ENCODE assay signal across 8 cellular contexts in genomic region chrX:111869639-111870034, GRCh38. TPM values are rescaled to one million over a fixed set of nuclear protein-coding genes. Genes with fewer than 3 reads are reported as not detected.
DNase-seq lines count a peak whose midpoint lies in the region; ATAC-seq, FAIRE-seq and TF ChIP-seq lines count a peak whose summit lies in the region.

No MANE protein-coding gene starts in this region.

- no peak overlapping the region for H3K23ac ChIP-seq in IMR-90 (ENCODE audit: low read depth, low read length)

- H2BK120ac ChIP-seq in IMR-90 (ENCODE audit: low read depth, low read length), result no peak overlapping the region

- dilution Hi-C loops in IMR-90 (cut with HindIII; ENCODE audit: low sequenced_read_pairs, unreplicated experiment), result no loop called here

- H4K5ac ChIP-seq in IMR-90 (ENCODE audit: low read depth, low read length), result no peak overlapping the region

- H2BK5ac ChIP-seq in IMR-90 (ENCODE audit: low read depth, low read length, poor library complexity, severe bottlenecking), result no peak overlapping the region

- H3K4me1 ChIP-seq in A549 (peaks cover 6% of the 10 kb centered on the region; the same call in 1 of the 3 replicates), GM23248 (ENCODE audit: insufficient read depth) (no peaks in the 10 kb centered on the region), IMR-90 (ENCODE audit: control insufficient read depth, insufficient read depth, low read length) (no peaks in the 10 kb centered on the region), SJCRH30 (peaks cover 22% of the 10 kb centered on the region)

- H3K4me1 Mint-ChIP-seq in mesothelial cell of epicardium, result peaks cover 11% of the 10 kb centered on the region
- no peaks in the 10 kb centered on the region for H3K4me1 Mint-ChIP-seq in stimulated activated memory B cell treated with anti-CD40 and anti-IgM and Interleukin-4, amounts not matched to agents 10 μg/mL and 1 μg/mL and 100 μg/mL, for 72 hours

- no peak overlapping the region for H3K18ac ChIP-seq in IMR-90 (ENCODE audit: low read depth, low read length)

- H3K27me3 ChIP-seq in GM23248 (replicated peaks; ENCODE audit: insufficient read depth) (no peaks in the 10 kb centered on the region), IMR-90 (ENCODE audit: control insufficient read depth, insufficient read depth, low read length) (peaks cover 5% of the 10 kb centered on the region), SJCRH30 (no peaks in the 10 kb centered on the region)

- TF ChIP-seq EP300 in A549 (IDR thresholded peaks at IDR 0.05), result no peak

- intact Hi-C loops in IMR-90 (cut with micrococcal nuclease), result loop anchor here (1.0 to 5.0 kb wide), 6 partner anchors 175 to 863 kb away; no protein-coding TSS in a partner anchor

- peak; percentile 97 for FAIRE-seq in A549 (lab: Jason Lieb, UNC)

- no peak overlapping the region for H3K4me3 ChIP-seq in A549
- H3K4me3 ChIP-seq in GM23248, result no peak overlapping the region
- H3K4me3 ChIP-seq in IMR-90 (ENCODE audit: insufficient read depth, low read depth, low read length), result no peak overlapping the region
- no peak overlapping the region for H3K4me3 ChIP-seq in SJCRH30
- no peak overlapping the region for H3K4me3 ChIP-seq in epithelial cell of esophagus (ENCODE audit: low read length)

- H3K27ac Mint-ChIP-seq in mesothelial cell of epicardium, result no peak overlapping the region
- no peak overlapping the region for H3K27ac Mint-ChIP-seq in stimulated activated memory B cell treated with anti-CD40 and anti-IgM and Interleukin-4, amounts not matched to agents 10 μg/mL and 1 μg/mL and 100 μg/mL, for 72 hours

- peaks cover 4% of the 10 kb centered on the region for H3K9me3 Mint-ChIP-seq in mesothelial cell of epicardium
- no peaks in the 10 kb centered on the region for H3K9me3 Mint-ChIP-seq in stimulated activated memory B cell treated with anti-CD40 and anti-IgM and Interleukin-4, amounts not matched to agents 10 μg/mL and 1 μg/mL and 100 μg/mL, for 72 hours

- no peak overlapping the region for H3K56ac ChIP-seq in IMR-90 (ENCODE audit: extremely low read depth, insufficient read depth, low read length)

- DNase-seq in A549 (ENCODE audit: low read depth in 1 of 2, low spot score in 1 of 2), result peak; percentile 5 to 57
- peak; percentile 15 for DNase-seq in ELR (ENCODE audit: low read depth)
- DNase-seq in GM23248, result peak; percentile 55
- DNase-seq in IMR-90, result peak; percentile 63
- peak; percentile 60 to 87 for DNase-seq in SJCRH30
- DNase-seq in epithelial cell of esophagus (ENCODE audit: low read depth), result peak; percentile 53
- DNase-seq in mesothelial cell of epicardium (ENCODE audit: low spot score in 2 of 2, unreplicated experiment in 2 of 2), result peak in 1 of 2 experiments; percentile 49

- in situ Hi-C loops in GM23248 (cut with MboI), result loop anchor here (25.0 kb wide), 1 partner anchor 768 kb away; no protein-coding TSS in a partner anchor
- in situ Hi-C loops in IMR-90 (cut with MboI; ENCODE audit: low sequenced_read_pairs), result loop anchor here (10.0 kb wide), 1 partner anchor 775 kb away; no protein-coding TSS in a partner anchor

- H3K9me1 ChIP-seq in IMR-90 (ENCODE audit: insufficient read depth, low read length), result no peaks in the 10 kb centered on the region

- no peaks in the 10 kb centered on the region for H3K36me3 Mint-ChIP-seq in mesothelial cell of epicardium
- no peaks in the 10 kb centered on the region for H3K36me3 Mint-ChIP-seq in stimulated activated memory B cell treated with anti-CD40 and anti-IgM and Interleukin-4, amounts not matched to agents 10 μg/mL and 1 μg/mL and 100 μg/mL, for 72 hours

- no peak overlapping the region for H3K27ac ChIP-seq in A549
- no peak overlapping the region for H3K27ac ChIP-seq in GM23248
- no peak overlapping the region for H3K27ac ChIP-seq in IMR-90 (ENCODE audit: insufficient read depth, low read length)
- H3K27ac ChIP-seq in SJCRH30, result no peak overlapping the region

- H3K36me3 ChIP-seq in GM23248 (ENCODE audit: low read depth) (no peaks in the 10 kb centered on the region), IMR-90 (ENCODE audit: control insufficient read depth, insufficient read depth, low read length) (no peaks in the 10 kb centered on the region), SJCRH30 (no peaks in the 10 kb centered on the region)

- H3K9ac ChIP-seq in GM23248 (no peak overlapping the region), IMR-90 (ENCODE audit: low read depth, low read length) (no peak overlapping the region)

- BruUV-seq in IMR-90 (replicated peaks; lab: Mats Ljungman, UMichigan), result no TSS peak

- H2BK20ac ChIP-seq in IMR-90 (ENCODE audit: low read depth, low read length), result no peak overlapping the region

- no peak overlapping the region for H4K91ac ChIP-seq in IMR-90 (ENCODE audit: insufficient read depth, low read depth, low read length)

- H3K4me3 Mint-ChIP-seq in mesothelial cell of epicardium, result no peak overlapping the region
- no peak overlapping the region for H3K4me3 Mint-ChIP-seq in stimulated activated memory B cell treated with anti-CD40 and anti-IgM and Interleukin-4, amounts not matched to agents 10 μg/mL and 1 μg/mL and 100 μg/mL, for 72 hours

- peak; percentile 83 to 89; a peak in 5 of 6 replicates for ATAC-seq in A549
- ATAC-seq in IMR-90 (ENCODE audit: low read depth), result peak; percentile 95
- ATAC-seq in stimulated activated memory B cell treated with anti-CD40 and anti-IgM and Interleukin-4, amounts not matched to agents 10 μg/mL and 1 μg/mL and 100 μg/mL, for 72 hours, result no peak

- no peak overlapping the region for H2BK15ac ChIP-seq in IMR-90 (ENCODE audit: low read depth, low read length)

- TF ChIP-seq RAD21 in A549 (conservative IDR thresholded peaks at IDR 0.05 in 1 of 2, IDR thresholded peaks at IDR 0.05 in 1 of 2) (peak; percentile 50 to 57), IMR-90 (IDR thresholded peaks at IDR 0.05; ENCODE audit: low read length) (peak; percentile 76)

- H3K9me3 ChIP-seq in A549, result no peaks in the 10 kb centered on the region
- no peaks in the 10 kb centered on the region for H3K9me3 ChIP-seq in GM23248 (ENCODE audit: low read depth)
- H3K9me3 ChIP-seq in IMR-90 (ENCODE audit: control insufficient read depth, insufficient read depth, low read length), result no peaks in the 10 kb centered on the region
- H3K9me3 ChIP-seq in SJCRH30 (replicated peaks), result no peaks in the 10 kb centered on the region; the same call in 1 of the 2 replicates

- H2AK9ac ChIP-seq in IMR-90 (replicated peaks; ENCODE audit: low read depth, low read length, poor library complexity), result no peak overlapping the region

- POLR2A ChIA-PET in A549 (lab: Yijun Ruan, JAX) (no interaction called here), IMR-90 (lab: Charles Lee; ENCODE audit: unreplicated experiment) (no interaction called here)

- peaks cover 7% of the 10 kb centered on the region for H3K27me3 Mint-ChIP-seq in mesothelial cell of epicardium (ENCODE audit: low read depth)
- H3K27me3 Mint-ChIP-seq in stimulated activated memory B cell treated with anti-CD40 and anti-IgM and Interleukin-4, amounts not matched to agents 10 μg/mL and 1 μg/mL and 100 μg/mL, for 72 hours, result no peaks in the 10 kb centered on the region

- no peaks in the 10 kb centered on the region for H3F3A ChIP-seq in GM23248 (ENCODE audit: insufficient read depth)

- H2AFZ ChIP-seq in GM23248 (no peak overlapping the region), IMR-90 (replicated peaks; ENCODE audit: low read length, poor library complexity) (no peak overlapping the region)

- no peaks in the 10 kb centered on the region for H3K79me1 ChIP-seq in IMR-90 (ENCODE audit: low read depth in 1 of 2, low read length in 2 of 2)

- H2AK5ac ChIP-seq in IMR-90 (ENCODE audit: low read depth, low read length), result no peak overlapping the region

- 44% methylated on average over 1 of the region's 1 CpG for WGBS in A549 (ENCODE audit: missing lambda C conversion rate)
- WGBS in GM23248 (ENCODE audit: low coverage in 1 of 2, low lambda C conversion rate in 2 of 2, missing lambda C conversion rate in 2 of 2), 2 experiments, result 86 to 94% methylated on average over 1 of the region's 1 CpG
- 40% methylated on average over 1 of the region's 1 CpG; no CpG with 5 or more reads in 1 of the 2 experiments for WGBS in IMR-90 (ENCODE audit: extremely low coverage in 2 of 2, insufficient read length in 1 of 2), 2 experiments

- TF ChIP-seq CTCF in A549 (IDR thresholded peaks at IDR 0.05), result peak; percentile 43
- TF ChIP-seq CTCF in IMR-90 (conservative IDR thresholded peaks at IDR 0.05; ENCODE audit: low read depth, low read length), result peak; percentile 71
- peak; percentile 70 for TF ChIP-seq CTCF in epithelial cell of esophagus (IDR thresholded peaks at IDR 0.05; ENCODE audit: insufficient read depth, low read depth, low read length, missing control alignments)
- TF ChIP-seq CTCF in mesothelial cell of epicardium (IDR thresholded peaks at IDR 0.05; ENCODE audit: unreplicated experiment), result peak; percentile 55

- CTCF ChIA-PET in A549 (lab: Yijun Ruan, JAX), result interaction anchor here (0.6 to 2.2 kb wide), 7 partner anchors 9 to 175 kb away, joined by 3 to 8 read pairs (median 4); no protein-coding TSS in a partner anchor
- CTCF ChIA-PET in IMR-90 (lab: Yijun Ruan, JAX), result interaction anchor here (0.9 kb wide), 4 partner anchors 10 to 277 kb away, joined by 3 to 7 read pairs (median 3); no protein-coding TSS in a partner anchor

- no peak for TF ChIP-seq POLR2A in A549 (IDR thresholded peaks at IDR 0.05; ENCODE audit: low read length)
- TF ChIP-seq POLR2A in IMR-90 (IDR thresholded peaks at IDR 0.05; ENCODE audit: low read depth, low read length), result no peak

- H4K20me1 ChIP-seq in GM23248 (ENCODE audit: insufficient read depth), result no peaks in the 10 kb centered on the region
- no peaks in the 10 kb centered on the region for H4K20me1 ChIP-seq in IMR-90 (ENCODE audit: insufficient read depth, low read length)

- no peak overlapping the region for H3K14ac ChIP-seq in IMR-90 (replicated peaks; ENCODE audit: low read depth, low read length)

- no peaks in the 10 kb centered on the region for H3K9me2 ChIP-seq in GM23248 (ENCODE audit: insufficient read depth)

- H4K8ac ChIP-seq in IMR-90 (ENCODE audit: low read depth in 2 of 2, low read length in 2 of 2), result no peak overlapping the region

- H3K79me2 ChIP-seq in GM23248 (ENCODE audit: insufficient read depth), result no peaks in the 10 kb centered on the region

- H3K4me2 ChIP-seq in A549 (no peak overlapping the region), GM23248 (ENCODE audit: unreplicated experiment) (no peak overlapping the region), IMR-90 (ENCODE audit: low read depth, low read length) (no peak overlapping the region)

- H3K4ac ChIP-seq in IMR-90 (ENCODE audit: low read depth, low read length), result no peak overlapping the region

RNA-seq across cellular contexts. Expression of gene TRPC5OS, which starts 6.3 kb away (rescaled TPM):
- polyA plus RNA-seq in A549 (2011; rRNA removed) (not detected in 2 replicates), A549 (2017; fragmentation: RNase III; extraction: RNeasy Plus Mini Kit Qiagen cat#74134 plus additional on column Dnase treatment) (not detected in 3 replicates), GM23248 (2016; fragmentation: Nextera tagmentation; extraction: Ambion mirVana) (not detected in 2 replicates), IMR-90 (2012; rRNA removed) (not detected in 2 replicates)
- polyA plus RNA-seq in A549 (2012; cell fraction: cytosol; rRNA removed), result not detected in 2 replicates
- polyA plus RNA-seq in A549 (2012; cell fraction: nucleus; rRNA removed), result not detected in 2 replicates
- not detected in 2 replicates for polyA minus RNA-seq in A549 (2011; rRNA and poly(A)+ RNA removed)
- not detected in 2 replicates for total RNA-seq in GM23248 (2014; rRNA removed; shearing (Covaris generic))
- total RNA-seq in IMR-90 (2012; rRNA removed) (not detected in 2 replicates), mesothelial cell of epicardium (0.09 TPM in 1 of 3 replicates, not detected in the others)
- polyA plus RNA-seq in IMR-90 (2012; cell fraction: cytosol; rRNA removed), result not detected in 2 replicates
- polyA plus RNA-seq in IMR-90 (2012; cell fraction: nucleus; rRNA removed; ENCODE audit: low replicate concordance), result 0.03 TPM in 1 of 2 replicates, not detected in the other
- not detected in 2 replicates for total RNA-seq in SJCRH30 (2014; rRNA removed; shearing (Covaris generic))
